1 cellular context compared by ENCODE assay signal in the genomic region with DNA sequence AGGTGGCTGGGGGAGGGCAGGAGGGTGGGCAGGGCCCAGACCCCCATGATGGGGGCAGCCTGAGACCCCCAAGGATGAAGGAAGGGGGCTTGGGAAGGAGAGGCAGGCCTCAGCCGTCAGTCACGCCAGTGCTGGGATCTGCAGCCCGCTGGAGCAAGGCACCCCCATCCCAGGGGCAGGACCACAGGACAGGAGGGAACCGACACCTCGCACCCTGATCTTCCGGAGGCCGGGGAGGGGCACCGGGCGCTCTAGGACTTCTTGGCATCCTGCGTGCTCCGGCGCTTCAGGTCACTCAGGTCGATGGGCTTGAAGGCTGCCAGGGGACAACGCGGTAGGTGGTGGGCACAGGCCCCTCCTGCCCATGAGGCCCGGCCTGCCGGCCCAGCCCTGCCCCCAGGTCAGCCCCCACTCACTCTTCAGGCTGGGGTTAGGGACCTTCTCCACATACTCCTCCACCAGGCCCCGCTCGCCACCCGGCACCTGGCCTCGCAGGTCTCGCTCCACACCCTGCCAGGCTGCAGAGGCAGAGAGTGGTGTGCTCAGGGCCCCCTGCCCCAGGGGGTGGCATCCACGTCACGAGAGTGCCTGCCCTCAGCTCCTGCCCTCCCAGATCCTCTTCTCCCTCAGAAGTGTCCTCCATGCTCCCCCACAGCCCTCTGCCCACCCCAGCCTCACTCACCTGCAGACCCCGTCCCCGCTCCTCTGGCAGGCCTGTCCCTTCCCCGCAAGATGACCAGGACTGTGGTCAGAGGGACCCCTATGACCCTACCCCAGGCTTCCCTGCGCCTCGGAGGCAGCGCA.
TF ChIP-seq lines count a peak whose summit lies in the region.

No MANE protein-coding gene starts in this region.

TF ChIP-seq in liver, 16 proteins besides CTCF, POLR2A, EP300 and RAD21:
- TF ChIP-seq FOXA2 (IDR thresholded peaks at IDR 0.05): no peak
- TF ChIP-seq GABPA (IDR thresholded peaks at IDR 0.05 in 1 of 2, conservative IDR thresholded peaks at IDR 0.05 in 1 of 2): no peak
- TF ChIP-seq JUND (IDR thresholded peaks at IDR 0.05): no peak
- no peak for TF ChIP-seq HNF4A (conservative IDR thresholded peaks at IDR 0.05)
TF ChIP-seq in liver: peak in this region for 0.
